Comparison of ENCODE assay signal across 18 cellular contexts in genomic region chr3:181555681-181556080, GRCh38.
"Had no signal": no experiment of that assay in that cellular context is flagged by ENCODE, and none has a peak within 500 bp of the region (broad histone marks: within the 10 kb centered on the region; RNA-seq: fewer than 3 reads in every experiment).

No MANE protein-coding gene starts in this region.

- H3K27ac ChIP-seq: ascending aorta, cardiac muscle cell, coronary artery, ovary, stomach, thyroid gland, uterus had no signal

- DNase-seq: activated CD4-positive, alpha-beta T cell treated with anti-CD3 and anti-CD28 coated beads for 1 hour; activated CD4-positive, alpha-beta T cell treated with anti-CD3 and anti-CD28 coated beads, Interleukin-2, amount 50 U/mL, for 48 hours; activated CD8-positive, alpha-beta memory T cell treated with anti-CD3 and anti-CD28 coated beads, Interleukin-2, amount 10 ng/mL, durations not matched to agents 7 days and 5 days; activated effector memory CD4-positive, alpha-beta T cell treated with anti-CD3 and anti-CD28 coated beads, Interleukin-2, amount 50 U/mL, for 16 hours; activated naive CD8-positive, alpha-beta T cell treated with anti-CD3 and anti-CD28 coated beads for 36 hours; activated T-cell treated with anti-CD3 and anti-CD28 coated beads, Interleukin-2, amount 50 U/mL, for 24 hours; effector CD8-positive, alpha-beta T cell; left colon; ovary; retina; small intestine; stomach; T-helper 9 cell; thyroid gland; uterus had no signal
